ENCODE assay signal across 21 cellular contexts in genomic region chr19:56159009-56159501, GRCh38. TPM values are rescaled to one million over a fixed set of nuclear protein-coding genes. Genes with fewer than 3 reads are reported as not detected.
DNase-seq lines count a peak whose midpoint lies in the region; ATAC-seq, FAIRE-seq and TF ChIP-seq lines count a peak whose summit lies in the region.
"Had no signal": no experiment of that assay in that cellular context is flagged by ENCODE, and none has a peak within 500 bp of the region (broad histone marks: within the 10 kb centered on the region; RNA-seq: fewer than 3 reads in every experiment).

No MANE protein-coding gene starts in this region.

- H4K20me1 ChIP-seq in GM12878 (ENCODE audit: control insufficient read depth, insufficient read depth) (no peaks in the 10 kb centered on the region), GM23248 (ENCODE audit: insufficient read depth) (no peaks in the 10 kb centered on the region)

- intact Hi-C loops in GM12878 (cut with micrococcal nuclease; ENCODE audit: unreplicated experiment), result no loop called here

- H3K36me3 ChIP-seq in GM12878 (ENCODE audit: control insufficient read depth in 2 of 2, insufficient read depth in 2 of 2, low read length in 1 of 2) (peaks cover 9 to 11% of the 10 kb centered on the region in 2 experiments; a peak in 3 of 4 replicates), GM23248 (ENCODE audit: low read depth) (0 out of 2 replicates have a peak, but pooled peaks cover 4% of the 10 kb centered on the region)

- in situ Hi-C loops in GM12878 (cut with MboI) (no loop called here), GM23248 (cut with MboI) (no loop called here)

- H3K4me3 ChIP-seq in GM12878, result no peak overlapping the region
- no peak overlapping the region for H3K4me3 ChIP-seq in GM23248
- H3K4me3 ChIP-seq: BLaER1 had no signal

- peak overlapping the region; percentile 30 for H3K27ac Mint-ChIP-seq in nephron progenitor cell
- H3K27ac Mint-ChIP-seq: CD8-positive, alpha-beta T cell had no signal

- H3K27ac ChIP-seq in GM12878 (ENCODE audit: control insufficient read depth, insufficient read depth), result no peak overlapping the region
- no peak overlapping the region for H3K27ac ChIP-seq in GM23248
- H3K27ac ChIP-seq: BLaER1 had no signal

- H3K4me2 ChIP-seq in GM12878 (ENCODE audit: control insufficient read depth, insufficient read depth) (no peak overlapping the region), GM23248 (ENCODE audit: unreplicated experiment) (no peak overlapping the region)
- H3K4me2 ChIP-seq: BLaER1 had no signal

- SMC1A ChIA-PET in GM12878 (lab: Charles Lee; ENCODE audit: uncharacterized antibody, unreplicated experiment), result no interaction called here

- H3K27me3 Mint-ChIP-seq in nephron progenitor cell (ENCODE audit: low read depth, poor library complexity), result peaks cover 5% of the 10 kb centered on the region

- BruUV-seq in GM12878 (replicated peaks; lab: Mats Ljungman, UMichigan), result no TSS peak

- H3K4me1 Mint-ChIP-seq in nephron progenitor cell, result peaks cover 2% of the 10 kb centered on the region

- H3K9me3 ChIP-seq in GM12878 (replicated peaks; ENCODE audit: control insufficient read depth, insufficient read depth, low read length) (no peaks in the 10 kb centered on the region), GM23248 (ENCODE audit: low read depth) (no peaks in the 10 kb centered on the region)
- H3K9me3 ChIP-seq: BLaER1 had no signal

- no peak for TF ChIP-seq POLR2A in GM12878 (IDR thresholded peaks at IDR 0.05; ENCODE audit: low read depth, low read length)

- H3K79me2 ChIP-seq in GM12878 (ENCODE audit: control insufficient read depth, insufficient read depth, low read length) (no peaks in the 10 kb centered on the region), GM23248 (ENCODE audit: insufficient read depth) (no peaks in the 10 kb centered on the region)

- RAD21 ChIA-PET in GM12878 (lab: Charles Lee; ENCODE audit: unreplicated experiment), result no interaction called here

- no peak overlapping the region for H2AFZ ChIP-seq in GM12878 (ENCODE audit: control insufficient read depth, low read depth, low read length)
- no peak overlapping the region for H2AFZ ChIP-seq in GM23248

- peak; percentile 29 for DNase-seq in ELF-1 (ENCODE audit: low read depth, low spot score)
- peak; percentile 73 for DNase-seq in NCI-H226
- no peak for DNase-seq in GM12878 (ENCODE audit: low read depth, low spot score)
- no peak for DNase-seq in nephron progenitor cell
- no peak for DNase-seq in ecto neural progenitor cell (ENCODE audit: low spot score)
- no peak for DNase-seq in KG1 (lab: John Stamatoyannopoulos, UW)
- DNase-seq in GM23248, result no peak
- DNase-seq: CD8-positive, alpha-beta T cell; DMS53; EL; Karpas-422; NCI-H1417 treated with DMSO at 0.1 percent for 48 hours; NCI-H187 treated with DMSO at 0.1 percent for 48 hours; NCI-H345; NCI-H524 treated with DMSO at 0.1 percent for 48 hours had no signal

- TF ChIP-seq EP300 in GM12878 (IDR thresholded peaks at IDR 0.05; ENCODE audit: borderline replicate concordance in 1 of 2, control insufficient read depth in 1 of 2, low read depth in 2 of 2, low read length in 2 of 2), result no peak

- POLR2A ChIA-PET in GM12878 (lab: Charles Lee), result no interaction called here

- H3K9ac ChIP-seq in GM12878 (ENCODE audit: control insufficient read depth, insufficient read depth, low read length) (no peak overlapping the region), GM23248 (no peak overlapping the region)
- H3K9ac ChIP-seq: BLaER1 had no signal

- no peaks in the 10 kb centered on the region for H3K9me2 ChIP-seq in GM23248 (ENCODE audit: insufficient read depth)

- no peak for ATAC-seq in GM12878
- ATAC-seq in GM18498 (IDR thresholded peaks at IDR 0.05; ENCODE audit: unreplicated experiment), result no peak
- ATAC-seq: CD8-positive, alpha-beta T cell had no signal

- H3K27me3 ChIP-seq in GM12878 (replicated peaks in 1 of 2; ENCODE audit: control insufficient read depth in 2 of 2, insufficient read depth in 2 of 2, low read length in 1 of 2), result no peaks in the 10 kb centered on the region
- H3K27me3 ChIP-seq in GM23248 (replicated peaks; ENCODE audit: insufficient read depth), result no peaks in the 10 kb centered on the region
- H3K27me3 ChIP-seq: BLaER1 had no signal

- WGBS in GM12878 (ENCODE audit: insufficient coverage, insufficient replicate concordance, low lambda C conversion rate, missing lambda C conversion rate), result 96% methylated on average over 8 of the region's 8 CpGs
- WGBS in GM23248 (ENCODE audit: low coverage in 1 of 2, low lambda C conversion rate in 2 of 2, missing lambda C conversion rate in 2 of 2), 2 experiments, result 86 to 93% methylated on average over 7 to 8 of the region's 8 CpGs

- H3K36me3 Mint-ChIP-seq in nephron progenitor cell (ENCODE audit: low read depth), result peaks cover 52% of the 10 kb centered on the region

- CTCF ChIA-PET in GM12878 (lab: Yijun Ruan, JAX), result no interaction called here

- no peaks in the 10 kb centered on the region for H3K4me1 ChIP-seq in GM12878 (ENCODE audit: control insufficient read depth, insufficient read depth, low read length)
- no peaks in the 10 kb centered on the region for H3K4me1 ChIP-seq in GM23248 (ENCODE audit: insufficient read depth)

- TF ChIP-seq CTCF in GM12878 (IDR thresholded peaks at IDR 0.05 in 2 of 3, conservative IDR thresholded peaks at IDR 0.05 in 1 of 3; ENCODE audit: control insufficient read depth in 2 of 3, extremely low read depth in 1 of 3, insufficient read depth in 1 of 3, low read depth in 3 of 3, low read length in 3 of 3) (no peak), nephron progenitor cell (IDR thresholded peaks at IDR 0.05) (no peak)

- no peaks in the 10 kb centered on the region for H3F3A ChIP-seq in GM23248 (ENCODE audit: insufficient read depth)

- no peak overlapping the region for H3K4me3 Mint-ChIP-seq in nephron progenitor cell
- H3K4me3 Mint-ChIP-seq: CD8-positive, alpha-beta T cell had no signal

- peak; percentile 31 for FAIRE-seq in GM12878 (lab: Jason Lieb, UNC)
- FAIRE-seq: GM12892 had no signal

- no peaks in the 10 kb centered on the region for H3K9me3 Mint-ChIP-seq in nephron progenitor cell
- H3K9me3 Mint-ChIP-seq: CD8-positive, alpha-beta T cell had no signal

- no peak for TF ChIP-seq RAD21 in GM12878 (IDR thresholded peaks at IDR 0.05; ENCODE audit: insufficient read depth, low read depth, low read length)

RNA-seq across cellular contexts. Expression of gene GALP, which starts 16.8 kb away (rescaled TPM):
- not detected in 2 replicates for total RNA-seq in GM12878 (2013; cell fraction: nucleolus; rRNA removed)
- total RNA-seq in GM12878 (2014; rRNA removed) (not detected in 2 replicates), GM12878 (2014; rRNA removed; fragmentation: Illumina TruSeq; extraction: Trizol) (not detected in 2 replicates), GM12878 (2021) (not detected in 2 replicates)
- polyA plus RNA-seq in GM12878 (2011; ENCODE audit: low read depth), result not detected
- polyA plus RNA-seq in GM12878 (2011; rRNA removed) (not detected in 2 replicates), GM12878 (2014; fragmentation: Illumina TruSeq; extraction: Trizol) (not detected in 2 replicates), GM12878 (2014; fragmentation: Nextera tagmentation; extraction: Ambion mirVana) (not detected), GM12878 (2014; rRNA removed) (not detected in 2 replicates), GM12878 (2016; fragmentation: Nextera tagmentation; extraction: Ambion mirVana) (not detected), GM23248 (2016; fragmentation: Nextera tagmentation; extraction: Ambion mirVana) (not detected in 2 replicates)
- polyA plus RNA-seq in GM12878 (2011; cell fraction: cytosol; rRNA removed), result not detected in 2 replicates
- polyA plus RNA-seq in GM12878 (2011; cell fraction: nucleus; rRNA removed), result not detected in 2 replicates
- polyA plus RNA-seq in GM12878 (2012), result not detected in 2 replicates
- not detected in 2 replicates for polyA minus RNA-seq in GM12878 (2011; rRNA and poly(A)+ RNA removed)
- polyA minus RNA-seq in GM12878 (2011; cell fraction: cytosol; rRNA and poly(A)+ RNA removed), result not detected in 2 replicates
- polyA minus RNA-seq in GM12878 (2011; cell fraction: nucleus; rRNA and poly(A)+ RNA removed), result not detected in 2 replicates
- not detected in 2 replicates for total RNA-seq in GM23248 (2014; rRNA removed; shearing (Covaris generic))
- total RNA-seq: A673; CD8-positive, alpha-beta T cell; H7; MCF 10A had no signal

RNA-seq across cellular contexts. Expression of gene ZNF444, which starts 18.0 kb away (rescaled TPM):
- total RNA-seq in GM12878 (2013; cell fraction: nucleolus; rRNA removed), result 28.2 and 28.8 TPM in 2 replicates
- total RNA-seq in GM12878 (2014; rRNA removed) (15.0 and 17.5 TPM in 2 replicates), GM12878 (2014; rRNA removed; fragmentation: Illumina TruSeq; extraction: Trizol) (2.8 and 3.7 TPM in 2 replicates), GM12878 (2021) (28.2 and 29.1 TPM in 2 replicates)
- polyA plus RNA-seq in GM12878 (2011; ENCODE audit: low read depth), result 5.4 TPM
- polyA plus RNA-seq in GM12878 (2011; rRNA removed) (5.3 and 10.8 TPM in 2 replicates), GM12878 (2014; fragmentation: Illumina TruSeq; extraction: Trizol) (4.6 and 6.1 TPM in 2 replicates), GM12878 (2014; fragmentation: Nextera tagmentation; extraction: Ambion mirVana) (under 1 TPM; 0.45 to 0.99 TPM), GM12878 (2014; rRNA removed) (19.3 and 24.4 TPM in 2 replicates), GM12878 (2016; fragmentation: Nextera tagmentation; extraction: Ambion mirVana) (10 to 100 TPM; 12.5 to 14.5 TPM), GM23248 (2016; fragmentation: Nextera tagmentation; extraction: Ambion mirVana) (7.7 and 9.6 TPM in 2 replicates)
- polyA plus RNA-seq in GM12878 (2011; cell fraction: cytosol; rRNA removed), result 14.4 and 19.5 TPM in 2 replicates
- 18.8 and 27.5 TPM in 2 replicates for polyA plus RNA-seq in GM12878 (2011; cell fraction: nucleus; rRNA removed)
- 18.9 and 21.3 TPM in 2 replicates for polyA plus RNA-seq in GM12878 (2012)
- polyA minus RNA-seq in GM12878 (2011; rRNA and poly(A)+ RNA removed), result 3.4 and 5.6 TPM in 2 replicates
- polyA minus RNA-seq in GM12878 (2011; cell fraction: cytosol; rRNA and poly(A)+ RNA removed), result 5.6 and 9.0 TPM in 2 replicates
- polyA minus RNA-seq in GM12878 (2011; cell fraction: nucleus; rRNA and poly(A)+ RNA removed), result 1.6 and 6.8 TPM in 2 replicates
- 21.8 and 25.3 TPM in 2 replicates for total RNA-seq in GM23248 (2014; rRNA removed; shearing (Covaris generic))

RNA-seq across cellular contexts. Expression of gene ZNF787, which starts 38.0 kb away (rescaled TPM):
- 18.7 and 27.6 TPM in 2 replicates for total RNA-seq in GM12878 (2013; cell fraction: nucleolus; rRNA removed)
- total RNA-seq in GM12878 (2014; rRNA removed) (20.3 and 25.6 TPM in 2 replicates), GM12878 (2014; rRNA removed; fragmentation: Illumina TruSeq; extraction: Trizol) (6.2 and 7.8 TPM in 2 replicates), GM12878 (2021) (36.7 and 39.9 TPM in 2 replicates)
- polyA plus RNA-seq in GM12878 (2011; ENCODE audit: low read depth), result 14.9 TPM
- polyA plus RNA-seq in GM12878 (2011; rRNA removed) (2.4 and 5.4 TPM in 2 replicates), GM12878 (2014; fragmentation: Illumina TruSeq; extraction: Trizol) (0.59 and 2.9 TPM in 2 replicates), GM12878 (2014; fragmentation: Nextera tagmentation; extraction: Ambion mirVana) (under 1 TPM; 0.23 to 0.42 TPM), GM12878 (2014; rRNA removed) (27.0 and 36.3 TPM in 2 replicates), GM12878 (2016; fragmentation: Nextera tagmentation; extraction: Ambion mirVana) (1 to 10 TPM; 2.1 to 2.4 TPM), GM23248 (2016; fragmentation: Nextera tagmentation; extraction: Ambion mirVana) (1.5 and 1.7 TPM in 2 replicates)
- polyA plus RNA-seq in GM12878 (2011; cell fraction: cytosol; rRNA removed), result 5.6 and 17.2 TPM in 2 replicates
- 15.5 and 21.2 TPM in 2 replicates for polyA plus RNA-seq in GM12878 (2011; cell fraction: nucleus; rRNA removed)
- 19.2 and 23.8 TPM in 2 replicates for polyA plus RNA-seq in GM12878 (2012)
- 2.2 and 9.7 TPM in 2 replicates for polyA minus RNA-seq in GM12878 (2011; rRNA and poly(A)+ RNA removed)
- polyA minus RNA-seq in GM12878 (2011; cell fraction: cytosol; rRNA and poly(A)+ RNA removed), result 10.3 and 12.4 TPM in 2 replicates
- 4.6 and 8.6 TPM in 2 replicates for polyA minus RNA-seq in GM12878 (2011; cell fraction: nucleus; rRNA and poly(A)+ RNA removed)
- 19.5 and 21.4 TPM in 2 replicates for total RNA-seq in GM23248 (2014; rRNA removed; shearing (Covaris generic))

RNA-seq across cellular contexts. Expression of gene ZSCAN5B, which starts 38.5 kb away (rescaled TPM):
- total RNA-seq in GM12878 (2013; cell fraction: nucleolus; rRNA removed), result not detected in 2 replicates
- total RNA-seq in GM12878 (2014; rRNA removed), result not detected in 2 replicates
- total RNA-seq in GM12878 (2014; rRNA removed; fragmentation: Illumina TruSeq; extraction: Trizol), result not detected in 2 replicates
- not detected in 2 replicates for total RNA-seq in GM12878 (2021)
- polyA plus RNA-seq in GM12878 (2011; ENCODE audit: low read depth), result not detected
- 0.07 TPM in 1 of 2 replicates, not detected in the other for polyA plus RNA-seq in GM12878 (2011; rRNA removed)
- polyA plus RNA-seq in GM12878 (2011; cell fraction: cytosol; rRNA removed), result 0.07 and 0.08 TPM in 2 replicates
- polyA plus RNA-seq in GM12878 (2011; cell fraction: nucleus; rRNA removed), result not detected in 2 replicates
- polyA plus RNA-seq in GM12878 (2012), result not detected in 2 replicates
- not detected in 2 replicates for polyA plus RNA-seq in GM12878 (2014; fragmentation: Illumina TruSeq; extraction: Trizol)
- polyA plus RNA-seq in GM12878 (2014; fragmentation: Nextera tagmentation; extraction: Ambion mirVana), result under 1 TPM in 1 of 2 experiments, not detected in 1; 0.04 TPM
- not detected in 2 replicates for polyA plus RNA-seq in GM12878 (2014; rRNA removed)
- not detected for polyA plus RNA-seq in GM12878 (2016; fragmentation: Nextera tagmentation; extraction: Ambion mirVana)
- polyA minus RNA-seq in GM12878 (2011; rRNA and poly(A)+ RNA removed), result not detected in 2 replicates
- not detected in 2 replicates for polyA minus RNA-seq in GM12878 (2011; cell fraction: cytosol; rRNA and poly(A)+ RNA removed)
- not detected in 2 replicates for polyA minus RNA-seq in GM12878 (2011; cell fraction: nucleus; rRNA and poly(A)+ RNA removed)
- not detected in 2 replicates for total RNA-seq in GM23248 (2014; rRNA removed; shearing (Covaris generic))
- polyA plus RNA-seq in GM23248 (2016; fragmentation: Nextera tagmentation; extraction: Ambion mirVana), result not detected in 2 replicates
- total RNA-seq: A673; CD8-positive, alpha-beta T cell; H7; MCF 10A had no signal

RNA-seq across cellular contexts. Expression of gene ZSCAN5C, which starts 43.0 kb away (rescaled TPM):
- not detected in 2 replicates for total RNA-seq in GM12878 (2013; cell fraction: nucleolus; rRNA removed)
- total RNA-seq in GM12878 (2014; rRNA removed) (not detected in 2 replicates), GM12878 (2014; rRNA removed; fragmentation: Illumina TruSeq; extraction: Trizol) (not detected in 2 replicates), GM12878 (2021) (not detected in 2 replicates)
- polyA plus RNA-seq in GM12878 (2011; ENCODE audit: low read depth), result not detected
- polyA plus RNA-seq in GM12878 (2011; rRNA removed) (not detected in 2 replicates), GM12878 (2014; fragmentation: Illumina TruSeq; extraction: Trizol) (not detected in 2 replicates), GM12878 (2014; fragmentation: Nextera tagmentation; extraction: Ambion mirVana) (not detected), GM12878 (2014; rRNA removed) (not detected in 2 replicates), GM12878 (2016; fragmentation: Nextera tagmentation; extraction: Ambion mirVana) (not detected), GM23248 (2016; fragmentation: Nextera tagmentation; extraction: Ambion mirVana) (not detected in 2 replicates)
- polyA plus RNA-seq in GM12878 (2011; cell fraction: cytosol; rRNA removed), result not detected in 2 replicates
- polyA plus RNA-seq in GM12878 (2011; cell fraction: nucleus; rRNA removed), result not detected in 2 replicates
- polyA plus RNA-seq in GM12878 (2012), result not detected in 2 replicates
- polyA minus RNA-seq in GM12878 (2011; rRNA and poly(A)+ RNA removed), result not detected in 2 replicates
- not detected in 2 replicates for polyA minus RNA-seq in GM12878 (2011; cell fraction: cytosol; rRNA and poly(A)+ RNA removed)
- not detected in 2 replicates for polyA minus RNA-seq in GM12878 (2011; cell fraction: nucleus; rRNA and poly(A)+ RNA removed)
- not detected in 2 replicates for total RNA-seq in GM23248 (2014; rRNA removed; shearing (Covaris generic))
- total RNA-seq: A673; CD8-positive, alpha-beta T cell; H7; MCF 10A had no signal

Comparison
In these comparisons a context has a peak if more than half of its experiments do, and no peak if none do; other contexts are left out.
1. DNase-seq: peak in ELF-1 (single experiment) and NCI-H226 (single experiment); none in GM12878 (single experiment), nephron progenitor cell (single experiment), ecto neural progenitor cell (single experiment), KG1 (single experiment) and GM23248 (single experiment).